ENCODE assay signal across 14 cellular contexts in genomic region chr4:47642985-47643745, GRCh38.
DNase-seq lines count a peak whose midpoint lies in the region; ATAC-seq and TF ChIP-seq lines count a peak whose summit lies in the region.
"Had no signal": no experiment of that assay in that cellular context is flagged by ENCODE, and none has a peak within 500 bp of the region (broad histone marks: within the 10 kb centered on the region; RNA-seq: fewer than 3 reads in every experiment).

No MANE protein-coding gene starts in this region.

- no peaks in the 10 kb centered on the region for H3K27me3 ChIP-seq in A673 (replicated peaks; ENCODE audit: insufficient read depth, low read depth, low read length, poor library complexity)
- no peaks in the 10 kb centered on the region for H3K27me3 ChIP-seq in GM23338 (ENCODE audit: insufficient read depth)
- H3K27me3 ChIP-seq in MM.1S (replicated peaks; ENCODE audit: insufficient read depth, low read length), result no peaks in the 10 kb centered on the region

- no peaks in the 10 kb centered on the region for H4K20me1 ChIP-seq in GM23338 (replicated peaks; ENCODE audit: insufficient read depth)
- no peaks in the 10 kb centered on the region for H4K20me1 ChIP-seq in MM.1S (ENCODE audit: insufficient read depth, low read length)

- no peaks in the 10 kb centered on the region for H3K27me3 Mint-ChIP-seq in GM23338 (ENCODE audit: insufficient read depth, low read depth, poor library complexity)
- H3K27me3 Mint-ChIP-seq in glutamatergic neuron (ENCODE audit: unreplicated experiment), result peaks cover 10% of the 10 kb centered on the region
- peaks cover 21% of the 10 kb centered on the region for H3K27me3 Mint-ChIP-seq in activated T-cell treated with anti-CD3 and anti-CD28 coated beads, Interleukin-2, amount 50 U/mL, for 72 hours (ENCODE audit: low read depth)

- no peaks in the 10 kb centered on the region for H3F3A ChIP-seq in GM23338 (replicated peaks; ENCODE audit: low read depth)
- H3F3A ChIP-seq in MM.1S (ENCODE audit: insufficient read depth, low read length), result no peaks in the 10 kb centered on the region

- ATAC-seq in GM23338 (no peak), HG03432 (IDR thresholded peaks at IDR 0.05; ENCODE audit: unreplicated experiment) (no peak), GM19395 (IDR thresholded peaks at IDR 0.05; ENCODE audit: unreplicated experiment) (no peak)
- no peak for ATAC-seq in activated T-cell treated with anti-CD3 and anti-CD28 coated beads, Interleukin-2, amount 50 U/mL, for 72 hours (replicated peaks in 1 of 2)
- ATAC-seq: HCT116 had no signal

- no TSS peak for BruUV-seq in A673 (replicated peaks; lab: Mats Ljungman, UMichigan)

- H3K36me3 ChIP-seq in A673 (ENCODE audit: insufficient read depth, low read length, poor library complexity, severe bottlenecking), result no peaks in the 10 kb centered on the region
- no peaks in the 10 kb centered on the region for H3K36me3 ChIP-seq in GM23338 (ENCODE audit: insufficient read depth)
- no peaks in the 10 kb centered on the region for H3K36me3 ChIP-seq in MM.1S (replicated peaks; ENCODE audit: insufficient read depth, low read length)

- H3K27ac ChIP-seq in A673 (ENCODE audit: low read depth, low read length, poor library complexity, severe bottlenecking) (peak overlapping the region; percentile 55), GM23338 (ENCODE audit: low read depth) (no peak overlapping the region), MM.1S (ENCODE audit: low read length) (no peak overlapping the region)
- H3K27ac ChIP-seq: parathyroid adenoma had no signal

- H3K4me2 ChIP-seq in GM23338, result no peak overlapping the region
- H3K4me2 ChIP-seq in MM.1S (ENCODE audit: low read depth, low read length), result no peak overlapping the region

- DNase-seq in A673 (ENCODE audit: low spot score) (peak; percentile 50), GM23338 (ENCODE audit: low spot score) (no peak), amniotic epithelial cell (ENCODE audit: low read depth) (peak; percentile 65), glutamatergic neuron (no peak), MM.1S (no peak)
- DNase-seq in activated T-cell treated with anti-CD3 and anti-CD28 coated beads, Interleukin-2, amount 50 U/mL, for 72 hours, result no peak
- DNase-seq: activated CD4-positive, alpha-beta T cell treated with anti-CD3 and anti-CD28 coated beads for 1 hour; activated T-cell treated with anti-CD3 and anti-CD28 coated beads, Interleukin-2, amount 50 U/mL, for 24 hours; NCI-H1694; stimulated activated CD4-positive, alpha-beta T cell treated with anti-CD3 and anti-CD28 coated beads, Interleukin-2, amount 100 ng/mL, for 24 hours had no signal

- H3K27ac Mint-ChIP-seq in GM23338, result no peak overlapping the region
- peak overlapping the region; percentile 92 for H3K27ac Mint-ChIP-seq in glutamatergic neuron (ENCODE audit: unreplicated experiment)
- no peak overlapping the region for H3K27ac Mint-ChIP-seq in activated T-cell treated with anti-CD3 and anti-CD28 coated beads, Interleukin-2, amount 50 U/mL, for 72 hours
- H3K27ac Mint-ChIP-seq: activated T-cell treated with anti-CD3 and anti-CD28 coated beads, Interleukin-2, amount 50 U/mL, for 24 hours had no signal

- CTCF ChIA-PET in A673 (lab: Charles Lee), result no interaction called here

- H3K4me3 ChIP-seq in A673 (ENCODE audit: low read depth, low read length, poor library complexity, severe bottlenecking) (no peak overlapping the region), GM23338 (no peak overlapping the region), MM.1S (ENCODE audit: low read length) (no peak overlapping the region)

- 0 out of 3 replicates have a peak, but pooled peaks cover 3% of the 10 kb centered on the region for H3K4me1 Mint-ChIP-seq in GM23338
- H3K4me1 Mint-ChIP-seq in glutamatergic neuron (ENCODE audit: low read depth, unreplicated experiment), result peaks cover 46% of the 10 kb centered on the region
- H3K4me1 Mint-ChIP-seq in activated T-cell treated with anti-CD3 and anti-CD28 coated beads, Interleukin-2, amount 50 U/mL, for 72 hours (ENCODE audit: low read depth), result no peaks in the 10 kb centered on the region

- H3K9ac ChIP-seq in MM.1S (ENCODE audit: low read length), result no peak overlapping the region
- H3K9ac ChIP-seq: parathyroid adenoma had no signal

- H3K9me3 ChIP-seq in A673 (ENCODE audit: low read depth, low read length, poor library complexity, severe bottlenecking) (no peaks in the 10 kb centered on the region), MM.1S (replicated peaks; ENCODE audit: insufficient read depth, low read length) (no peaks in the 10 kb centered on the region)

- H2AFZ ChIP-seq in GM23338 (peak overlapping the region; percentile 80; the same call in 1 of the 2 replicates), MM.1S (ENCODE audit: low read length) (no peak overlapping the region)
- H2AFZ ChIP-seq: parathyroid adenoma had no signal

- H3K36me3 Mint-ChIP-seq in GM23338 (ENCODE audit: low read depth), result peaks cover 6% of the 10 kb centered on the region; the same call in 2 of the 3 replicates
- peaks cover 5% of the 10 kb centered on the region for H3K36me3 Mint-ChIP-seq in glutamatergic neuron (ENCODE audit: unreplicated experiment)
- peaks cover 0 to 2% of the 10 kb centered on the region in 2 donors for H3K36me3 Mint-ChIP-seq in activated T-cell treated with anti-CD3 and anti-CD28 coated beads, Interleukin-2, amount 50 U/mL, for 72 hours (ENCODE audit: insufficient read depth in 2 of 2)

- no peaks in the 10 kb centered on the region for H3K9me2 ChIP-seq in GM23338 (ENCODE audit: insufficient read depth)
- H3K9me2 ChIP-seq in MM.1S (replicated peaks; ENCODE audit: insufficient read depth, low read length), result no peaks in the 10 kb centered on the region

- TF ChIP-seq CTCF in A673 (conservative IDR thresholded peaks at IDR 0.05; ENCODE audit: low read depth, low read length), result no peak
- TF ChIP-seq CTCF in GM23338 (conservative IDR thresholded peaks at IDR 0.05; ENCODE audit: low read depth in 2 of 2), result no peak
- no peak for TF ChIP-seq CTCF in glutamatergic neuron (IDR thresholded peaks at IDR 0.05; ENCODE audit: partially characterized antibody, unreplicated experiment)
- TF ChIP-seq CTCF in MM.1S (IDR thresholded peaks at IDR 0.05; ENCODE audit: low read length), result no peak

- intact Hi-C loops in A673 (cut with micrococcal nuclease; ENCODE audit: unreplicated experiment), result no loop called here

- POLR2A ChIA-PET in A673 (lab: Charles Lee; ENCODE audit: low non-redundant PET), result interaction anchor here (0.6 kb wide), 1 partner anchor 72 kb away, joined by 3 read pairs; no protein-coding TSS in a partner anchor

- H3K9me3 Mint-ChIP-seq in GM23338 (peaks cover 6% of the 10 kb centered on the region), glutamatergic neuron (ENCODE audit: unreplicated experiment) (peaks cover 8% of the 10 kb centered on the region)
- H3K9me3 Mint-ChIP-seq in activated T-cell treated with anti-CD3 and anti-CD28 coated beads, Interleukin-2, amount 50 U/mL, for 72 hours, result peaks cover 0 to under 1% of the 10 kb centered on the region in 2 donors
- H3K9me3 Mint-ChIP-seq: activated T-cell treated with anti-CD3 and anti-CD28 coated beads, Interleukin-2, amount 50 U/mL, for 24 hours had no signal

- H3K79me2 ChIP-seq in GM23338 (replicated peaks; ENCODE audit: insufficient read depth) (no peaks in the 10 kb centered on the region), MM.1S (ENCODE audit: low read length) (no peaks in the 10 kb centered on the region)
- H3K79me2 ChIP-seq: parathyroid adenoma had no signal

- no peak overlapping the region for H3K4me3 Mint-ChIP-seq in GM23338
- H3K4me3 Mint-ChIP-seq in glutamatergic neuron (ENCODE audit: unreplicated experiment), result peak overlapping the region; percentile 63
- H3K4me3 Mint-ChIP-seq in activated T-cell treated with anti-CD3 and anti-CD28 coated beads, Interleukin-2, amount 50 U/mL, for 72 hours, result no peak overlapping the region
- H3K4me3 Mint-ChIP-seq: activated T-cell treated with anti-CD3 and anti-CD28 coated beads, Interleukin-2, amount 50 U/mL, for 24 hours had no signal

- H3K4me1 ChIP-seq in A673 (ENCODE audit: insufficient read depth, low read length, poor library complexity, severe bottlenecking), result peaks cover 31% of the 10 kb centered on the region
- no peaks in the 10 kb centered on the region for H3K4me1 ChIP-seq in GM23338 (ENCODE audit: insufficient read depth)
- no peaks in the 10 kb centered on the region for H3K4me1 ChIP-seq in MM.1S (ENCODE audit: low read length)
- H3K4me1 ChIP-seq: parathyroid adenoma had no signal

TF ChIP-seq in GM23338, 12 proteins besides CTCF, POLR2A, EP300 and RAD21 (continues in another document):
- TF ChIP-seq ZNF331 (CRISPR knock-in tag; IDR thresholded peaks at IDR 0.05; ENCODE audit: low read depth) (no peak), STAT1 (IDR thresholded peaks at IDR 0.05; ENCODE audit: unreplicated experiment) (no peak), EZH2phosphoT487 (IDR thresholded peaks at IDR 0.05; ENCODE audit: unreplicated experiment) (no peak), POLR2AphosphoS5 (IDR thresholded peaks at IDR 0.05; ENCODE audit: low read depth) (no peak), EZH2 (IDR thresholded peaks at IDR 0.05; ENCODE audit: low read depth, unreplicated experiment) (no peak)

Comparison
In these comparisons a context has a peak if more than half of its experiments do, and no peak if none do; other contexts are left out.
1. DNase-seq: peak in A673 (single experiment) and amniotic epithelial cell (single experiment); none in GM23338 (single experiment), glutamatergic neuron (single experiment), MM.1S (single experiment) and activated T-cell treated with anti-CD3 and anti-CD28 coated beads, Interleukin-2, amount 50 U/mL, for 72 hours (0 of 2).